1 cellular context compared by ENCODE assay signal in the genomic region with DNA sequence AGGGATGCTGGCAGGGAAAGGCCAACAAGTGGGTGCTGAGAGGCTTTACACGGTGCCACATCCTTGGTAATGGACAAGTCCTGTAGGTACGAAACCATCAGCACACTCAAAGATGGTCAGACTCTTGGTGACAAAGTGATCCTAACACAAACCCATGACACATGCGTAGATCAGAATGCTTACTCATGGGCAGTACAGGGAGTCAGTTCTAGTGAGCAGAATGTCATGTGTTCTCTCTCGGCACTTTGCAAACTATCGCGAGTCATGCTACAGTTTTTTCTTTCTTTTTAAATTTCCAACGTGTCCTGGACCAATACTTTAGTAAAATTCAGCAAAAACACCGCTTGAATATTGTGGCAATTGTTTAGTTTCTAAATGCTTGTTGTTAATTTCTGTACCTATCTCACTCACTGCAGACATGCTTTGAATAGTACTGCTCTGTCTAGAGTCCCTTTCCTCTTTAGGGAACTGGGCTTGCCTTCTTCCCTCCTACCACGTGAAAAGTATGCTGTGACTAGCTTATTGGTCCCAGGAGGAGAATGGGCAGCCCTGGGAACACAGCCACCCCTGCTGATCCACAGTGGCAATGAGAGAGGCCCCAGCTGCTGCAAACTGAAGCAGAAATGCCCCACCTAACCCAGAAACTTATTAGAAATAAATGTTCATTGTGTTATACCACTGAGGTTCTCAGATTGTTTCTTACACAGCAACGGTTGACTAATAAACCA.
TF ChIP-seq lines count a peak whose summit lies in the region.

No MANE protein-coding gene starts in this region.

TF ChIP-seq in IMR-90, 13 proteins besides CTCF, POLR2A, EP300 and RAD21 (continued from another document):
- TF ChIP-seq, protein P1, sequence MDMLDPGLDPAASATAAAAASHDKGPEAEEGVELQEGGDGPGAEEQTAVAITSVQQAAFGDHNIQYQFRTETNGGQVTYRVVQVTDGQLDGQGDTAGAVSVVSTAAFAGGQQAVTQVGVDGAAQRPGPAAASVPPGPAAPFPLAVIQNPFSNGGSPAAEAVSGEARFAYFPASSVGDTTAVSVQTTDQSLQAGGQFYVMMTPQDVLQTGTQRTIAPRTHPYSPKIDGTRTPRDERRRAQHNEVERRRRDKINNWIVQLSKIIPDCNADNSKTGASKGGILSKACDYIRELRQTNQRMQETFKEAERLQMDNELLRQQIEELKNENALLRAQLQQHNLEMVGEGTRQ (IDR thresholded peaks at IDR 0.05; ENCODE audit: low read depth, low read length) = peak; percentile 44; the same call in 1 of the 2 replicates
- peak; percentile 64 for TF ChIP-seq NFE2L2 (IDR thresholded peaks at IDR 0.05; ENCODE audit: low read depth, low read length)
- TF ChIP-seq CHD1 (IDR thresholded peaks at IDR 0.05; ENCODE audit: low read depth, low read length) = no peak
- TF ChIP-seq FOS (IDR thresholded peaks at IDR 0.05; ENCODE audit: low read depth, low read length) = peak; percentile 41
